11 cellular contexts compared by ENCODE assay signal in the genomic region with DNA sequence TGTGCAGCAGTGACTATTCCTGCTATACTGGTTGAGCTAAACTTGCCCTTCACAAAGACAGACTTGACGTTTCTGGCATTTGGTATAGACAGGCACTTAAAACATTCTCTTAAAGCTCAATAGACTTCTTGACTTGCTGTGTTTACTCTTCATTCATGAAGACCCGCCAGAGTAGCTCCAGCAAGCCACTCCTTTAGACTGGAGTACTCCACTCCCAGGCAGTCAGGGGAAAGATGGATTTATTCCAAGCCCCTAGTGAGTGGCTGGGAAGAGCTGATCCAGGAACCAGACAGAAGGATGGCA.
"Had no signal": no experiment of that assay in that cellular context is flagged by ENCODE, and none has a peak within 500 bp of the region (broad histone marks: within the 10 kb centered on the region; RNA-seq: fewer than 3 reads in every experiment).

No MANE protein-coding gene starts in this region.

- H3K27me3 ChIP-seq: adrenal gland, hepatocyte had no signal

- H3K4me3 ChIP-seq: adrenal gland, coronary artery, hepatocyte had no signal

- H3K27ac ChIP-seq: adrenal gland, coronary artery, hepatocyte, WERI-Rb-1 had no signal

- H3K4me1 ChIP-seq: adrenal gland had no signal

- H3K9me3 ChIP-seq: adrenal gland had no signal

- H3K36me3 ChIP-seq: adrenal gland, WERI-Rb-1 had no signal

- DNase-seq: activated CD4-positive, alpha-beta T cell treated with anti-CD3 and anti-CD28 coated beads for 4 hours; activated naive CD4-positive, alpha-beta T cell treated with anti-CD3 and anti-CD28 coated beads for 36 hours; adrenal gland; central memory CD4-positive, alpha-beta T cell; effector CD4-positive, alpha-beta T cell; stimulated activated CD4-positive, alpha-beta T cell treated with anti-CD3 and anti-CD28 coated beads, Interleukin-12 subunit alpha, Interleukin-12 subunit beta, amount 100 ng/mL, for 4 hours; stimulated activated naive CD4-positive, alpha-beta T cell; substantia nigra; WERI-Rb-1 had no signal
